In the genomic region with DNA sequence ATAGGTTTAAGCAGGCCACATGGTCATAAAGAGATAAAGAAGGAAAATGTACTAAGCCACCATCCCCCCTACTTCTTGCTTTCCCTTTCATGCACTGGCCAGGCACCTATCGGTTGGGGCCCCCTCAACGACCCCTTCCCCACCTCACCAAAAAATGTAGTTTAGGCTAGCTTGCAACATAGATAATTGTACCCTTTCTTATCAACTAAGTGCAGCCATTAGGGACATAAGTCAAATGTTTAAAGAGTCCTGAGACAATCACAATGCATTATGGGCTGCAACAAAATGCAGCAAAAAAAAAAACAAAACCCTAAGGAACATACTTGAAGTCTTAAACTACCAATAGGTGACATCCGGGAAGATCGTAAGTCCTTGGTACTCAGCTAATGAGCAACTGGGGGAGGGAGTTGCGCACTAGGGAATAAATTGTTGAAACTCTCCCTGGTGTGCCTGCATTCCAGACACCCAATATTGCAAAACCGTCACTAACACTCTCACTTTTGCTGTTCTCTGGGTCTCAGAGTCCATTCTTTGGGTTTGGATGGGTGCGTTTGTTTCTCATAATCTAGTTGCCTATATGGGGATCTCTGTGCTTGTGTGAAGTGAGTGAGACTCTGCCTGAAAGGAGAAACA, we compare ENCODE assay signal across 20 cellular contexts. TPM values are rescaled to one million over a fixed set of nuclear protein-coding genes. Genes with fewer than 3 reads are reported as not detected.
DNase-seq lines count a peak whose midpoint lies in the region; TF ChIP-seq lines count a peak whose summit lies in the region.
"Had no signal": no experiment of that assay in that cellular context is flagged by ENCODE, and none has a peak within 500 bp of the region (broad histone marks: within the 10 kb centered on the region; RNA-seq: fewer than 3 reads in every experiment).

No MANE protein-coding gene starts in this region.

- DNase-seq in activated naive CD4-positive, alpha-beta T cell treated with anti-CD3 and anti-CD28 coated beads, Interleukin-2, amount 10 ng/mL, durations not matched to agents 7 days and 5 days: no peak
- DNase-seq in OCI-M1 (lab: John Stamatoyannopoulos, UW) (peak; percentile 6), erythroblast (lab: John Stamatoyannopoulos, UW) (peak; percentile 8 to 45), AG08395 (ENCODE audit: low spot score) (no peak)
- DNase-seq in activated CD4-positive, alpha-beta T cell treated with anti-CD3 and anti-CD28 coated beads, Interleukin-2, amount 10 ng/mL, durations not matched to agents 24 days and 14 days: no peak
- DNase-seq: AML-193; BE2C; Calu3; CD4-positive, alpha-beta T cell; CD8-positive, alpha-beta memory T cell; DMS53; DMS79 treated with DMSO at 0.1 percent for 48 hours; GF-D8; GOT3; H7; HCEC 1CT had no signal

- no peaks in the 10 kb centered on the region for H3K4me1 Mint-ChIP-seq in activated naive CD4-positive, alpha-beta T cell treated with anti-CD3 and anti-CD28 coated beads, Interleukin-2, amount 50 U/mL, for 24 hours
- peaks cover 13% of the 10 kb centered on the region for H3K4me1 Mint-ChIP-seq in activated naive CD4-positive, alpha-beta T cell treated with anti-CD3 and anti-CD28 coated beads, Interleukin-2, amount 10 ng/mL, durations not matched to agents 7 days and 5 days
- no peaks in the 10 kb centered on the region for H3K4me1 Mint-ChIP-seq in activated CD4-positive, alpha-beta T cell treated with anti-CD3 and anti-CD28 coated beads, Interleukin-2, amount 10 ng/mL, durations not matched to agents 24 days and 14 days
- H3K4me1 Mint-ChIP-seq: CD8-positive, alpha-beta memory T cell had no signal

- H3K27ac Mint-ChIP-seq in activated naive CD4-positive, alpha-beta T cell treated with anti-CD3 and anti-CD28 coated beads, Interleukin-2, amount 50 U/mL, for 24 hours: peak overlapping the region; percentile 2
- H3K27ac Mint-ChIP-seq in activated naive CD4-positive, alpha-beta T cell treated with anti-CD3 and anti-CD28 coated beads, Interleukin-2, amount 10 ng/mL, durations not matched to agents 7 days and 5 days: no peak overlapping the region
- H3K27ac Mint-ChIP-seq in activated CD4-positive, alpha-beta T cell treated with anti-CD3 and anti-CD28 coated beads, Interleukin-2, amount 10 ng/mL, durations not matched to agents 24 days and 14 days: no peak overlapping the region
- H3K27ac Mint-ChIP-seq: CD4-positive, alpha-beta T cell; CD8-positive, alpha-beta memory T cell had no signal

- intact Hi-C loops in activated CD4-positive, alpha-beta T cell treated with anti-CD3 and anti-CD28 coated beads, Interleukin-2, amount 10 ng/mL, durations not matched to agents 24 days and 14 days (cut with micrococcal nuclease): no loop called here

- CTCF ChIA-PET in activated naive CD4-positive, alpha-beta T cell treated with anti-CD3 and anti-CD28 coated beads, Interleukin-2, amount 10 ng/mL, durations not matched to agents 7 days and 5 days (lab: Charles Lee): no interaction called here

- no peaks in the 10 kb centered on the region for H3K9me3 Mint-ChIP-seq in activated naive CD4-positive, alpha-beta T cell treated with anti-CD3 and anti-CD28 coated beads, Interleukin-2, amount 50 U/mL, for 24 hours
- H3K9me3 Mint-ChIP-seq in activated naive CD4-positive, alpha-beta T cell treated with anti-CD3 and anti-CD28 coated beads, Interleukin-2, amount 10 ng/mL, durations not matched to agents 7 days and 5 days: no peaks in the 10 kb centered on the region
- no peaks in the 10 kb centered on the region for H3K9me3 Mint-ChIP-seq in activated CD4-positive, alpha-beta T cell treated with anti-CD3 and anti-CD28 coated beads, Interleukin-2, amount 10 ng/mL, durations not matched to agents 24 days and 14 days
- H3K9me3 Mint-ChIP-seq: CD4-positive, alpha-beta T cell; CD8-positive, alpha-beta memory T cell had no signal

- peaks cover 20% of the 10 kb centered on the region for H3K27me3 Mint-ChIP-seq in activated naive CD4-positive, alpha-beta T cell treated with anti-CD3 and anti-CD28 coated beads, Interleukin-2, amount 50 U/mL, for 24 hours
- peaks cover 44% of the 10 kb centered on the region for H3K27me3 Mint-ChIP-seq in activated naive CD4-positive, alpha-beta T cell treated with anti-CD3 and anti-CD28 coated beads, Interleukin-2, amount 10 ng/mL, durations not matched to agents 7 days and 5 days
- peaks cover 29% of the 10 kb centered on the region for H3K27me3 Mint-ChIP-seq in activated CD4-positive, alpha-beta T cell treated with anti-CD3 and anti-CD28 coated beads, Interleukin-2, amount 10 ng/mL, durations not matched to agents 24 days and 14 days

- no peak overlapping the region for H3K4me3 Mint-ChIP-seq in activated naive CD4-positive, alpha-beta T cell treated with anti-CD3 and anti-CD28 coated beads, Interleukin-2, amount 50 U/mL, for 24 hours
- no peak overlapping the region for H3K4me3 Mint-ChIP-seq in activated naive CD4-positive, alpha-beta T cell treated with anti-CD3 and anti-CD28 coated beads, Interleukin-2, amount 10 ng/mL, durations not matched to agents 7 days and 5 days
- H3K4me3 Mint-ChIP-seq in activated CD4-positive, alpha-beta T cell treated with anti-CD3 and anti-CD28 coated beads, Interleukin-2, amount 10 ng/mL, durations not matched to agents 24 days and 14 days: no peak overlapping the region
- H3K4me3 Mint-ChIP-seq: CD14-positive monocyte; CD4-positive, alpha-beta T cell; CD8-positive, alpha-beta memory T cell had no signal

- no peaks in the 10 kb centered on the region for H3K36me3 Mint-ChIP-seq in activated naive CD4-positive, alpha-beta T cell treated with anti-CD3 and anti-CD28 coated beads, Interleukin-2, amount 50 U/mL, for 24 hours
- H3K36me3 Mint-ChIP-seq in activated naive CD4-positive, alpha-beta T cell treated with anti-CD3 and anti-CD28 coated beads, Interleukin-2, amount 10 ng/mL, durations not matched to agents 7 days and 5 days: no peaks in the 10 kb centered on the region
- H3K36me3 Mint-ChIP-seq in activated CD4-positive, alpha-beta T cell treated with anti-CD3 and anti-CD28 coated beads, Interleukin-2, amount 10 ng/mL, durations not matched to agents 24 days and 14 days (ENCODE audit: low read depth): no peaks in the 10 kb centered on the region
- H3K36me3 Mint-ChIP-seq: CD14-positive monocyte; CD8-positive, alpha-beta memory T cell had no signal

- TF ChIP-seq POLR2A in erythroblast (IDR thresholded peaks at IDR 0.05; ENCODE audit: low read length): no peak

RNA-seq across cellular contexts. Expression of a gene that starts 12.4 kb away (rescaled TPM):
- 0.85 and 1.2 TPM in 2 replicates for total RNA-seq in activated CD4-positive, alpha-beta T cell treated with anti-CD3 and anti-CD28 coated beads, Interleukin-2, amount 10 ng/mL, durations not matched to agents 24 days and 14 days
- total RNA-seq: Daoy, G401 had no signal

Comparison
In these comparisons a context has a peak if more than half of its experiments do, and no peak if none do; other contexts are left out.
1. DNase-seq: peak in OCI-M1 (single experiment) and erythroblast (2 of 2); none in activated naive CD4-positive, alpha-beta T cell treated with anti-CD3 and anti-CD28 coated beads, Interleukin-2, amount 10 ng/mL, durations not matched to agents 7 days and 5 days (single experiment), AG08395 (single experiment) and activated CD4-positive, alpha-beta T cell treated with anti-CD3 and anti-CD28 coated beads, Interleukin-2, amount 10 ng/mL, durations not matched to agents 24 days and 14 days (single experiment).